In genomic region chr9:98255578-98256296, GRCh38 we compare ENCODE assay signal across 8 cellular contexts. TPM values are rescaled to one million over a fixed set of nuclear protein-coding genes. Genes with fewer than 3 reads are reported as not detected.
DNase-seq lines count a peak whose midpoint lies in the region; ATAC-seq and TF ChIP-seq lines count a peak whose summit lies in the region.

Gene TBC1D2 (minus strand): TSS chr9:98255649. CDS start chr9:98255541, 108 bp downstream.

- peak; percentile 93 for ATAC-seq in HG02610 (IDR thresholded peaks at IDR 0.05; ENCODE audit: unreplicated experiment)
- peak; percentile 91 to 94 for ATAC-seq in activated naive CD4-positive, alpha-beta T cell treated with anti-CD3 and anti-CD28 coated beads, Interleukin-2, amount 50 U/mL, for 72 hours

- peak within 1 kb of the TSS; percentile 86 for H3K4me3 ChIP-seq in GM12864 (ENCODE audit: low read depth, low read length)
- peak within 1 kb of the TSS; percentile 99 for H3K4me3 ChIP-seq in SK-N-MC
- H3K4me3 ChIP-seq in suprapubic skin = peak within 1 kb of the TSS; percentile 84

- H3K27me3 ChIP-seq in suprapubic skin = no peaks in the 10 kb centered on the region

- peaks cover 6% of the 10 kb centered on the region in 2 donors for H3K36me3 Mint-ChIP-seq in activated naive CD4-positive, alpha-beta T cell treated with anti-CD3 and anti-CD28 coated beads, Interleukin-2, amount 50 U/mL, for 72 hours

- no peak for TF ChIP-seq EP300 in suprapubic skin (IDR thresholded peaks at IDR 0.05)

- H3K9ac ChIP-seq in SK-N-MC (ENCODE audit: insufficient read length) = peak within 1 kb of the TSS; percentile 90

- TF ChIP-seq POLR2A in suprapubic skin (IDR thresholded peaks at IDR 0.05) = peak in 1 of 2 donors; percentile 56

- H3K9me3 ChIP-seq in SK-N-MC (ENCODE audit: low read depth, low read length) (no peaks in the 10 kb centered on the region), suprapubic skin (no peaks in the 10 kb centered on the region)

- DNase-seq in GM12864 (ENCODE audit: low read depth) = peak; percentile 86
- DNase-seq in NCI-H1048 (lab: John Stamatoyannopoulos, UW) = peak; percentile 82
- DNase-seq in SK-N-MC (ENCODE audit: low read depth, low spot score) = peak; percentile 60
- peak; percentile 97 to 98 for DNase-seq in activated naive CD4-positive, alpha-beta T cell treated with anti-CD3 and anti-CD28 coated beads, Interleukin-2, amount 50 U/mL, for 72 hours (ENCODE audit: low spot score in 2 of 2)
- DNase-seq in glomerular endothelial cell (ENCODE audit: extremely low read depth, low read depth, low spot score) = peak; percentile 65
- peak; percentile 92 for DNase-seq in occipital lobe (lab: John Stamatoyannopoulos, UW)
- DNase-seq in suprapubic skin (ENCODE audit: low spot score in 2 of 2) = peak; percentile 97

- WGBS in suprapubic skin = under 1% methylated on average over 43 of the region's 64 CpGs

- TF ChIP-seq CTCF in GM12864 (IDR thresholded peaks at IDR 0.05; ENCODE audit: low read depth, low read length, missing control alignments) (peak; percentile 12), suprapubic skin (IDR thresholded peaks at IDR 0.05) (no peak)

- peaks cover 54% of the 10 kb centered on the region for H3K4me1 ChIP-seq in suprapubic skin

- H3K27ac ChIP-seq in SK-N-MC = peak within 1 kb of the TSS; percentile 90
- H3K27ac ChIP-seq in suprapubic skin = peak within 1 kb of the TSS; percentile 95

- H3K9me3 Mint-ChIP-seq in activated naive CD4-positive, alpha-beta T cell treated with anti-CD3 and anti-CD28 coated beads, Interleukin-2, amount 50 U/mL, for 72 hours = no peaks in the 10 kb centered on the region

- no peaks in the 10 kb centered on the region for H3K36me3 ChIP-seq in SK-N-MC (ENCODE audit: insufficient read depth, low read length)
- no peaks in the 10 kb centered on the region for H3K36me3 ChIP-seq in suprapubic skin

- H3K27ac Mint-ChIP-seq in activated naive CD4-positive, alpha-beta T cell treated with anti-CD3 and anti-CD28 coated beads, Interleukin-2, amount 50 U/mL, for 72 hours = peak within 1 kb of the TSS; percentile 91 to 99

RNA-seq across cellular contexts. Expression of gene TBC1D2, which starts in this region (rescaled TPM):
- total RNA-seq in activated naive CD4-positive, alpha-beta T cell treated with anti-CD3 and anti-CD28 coated beads, Interleukin-2, amount 50 U/mL, for 72 hours = 1 to 10 TPM; 3.6 to 3.9 TPM
- 7.2 and 8.6 TPM in 2 replicates for total RNA-seq in glomerular endothelial cell
- total RNA-seq in occipital lobe = 1.9 TPM
- 10 to 100 TPM; 42.4 to 57.4 (median 49.0) TPM for total RNA-seq in suprapubic skin

Comparison
In these comparisons a context has a peak if more than half of its experiments do, and no peak if none do; other contexts are left out.
1. Peak in every context shown above with its lines: DNase-seq, ATAC-seq, H3K4me3 ChIP-seq and H3K27ac ChIP-seq.